ENCODE assay signal across 8 cellular contexts in the genomic region with DNA sequence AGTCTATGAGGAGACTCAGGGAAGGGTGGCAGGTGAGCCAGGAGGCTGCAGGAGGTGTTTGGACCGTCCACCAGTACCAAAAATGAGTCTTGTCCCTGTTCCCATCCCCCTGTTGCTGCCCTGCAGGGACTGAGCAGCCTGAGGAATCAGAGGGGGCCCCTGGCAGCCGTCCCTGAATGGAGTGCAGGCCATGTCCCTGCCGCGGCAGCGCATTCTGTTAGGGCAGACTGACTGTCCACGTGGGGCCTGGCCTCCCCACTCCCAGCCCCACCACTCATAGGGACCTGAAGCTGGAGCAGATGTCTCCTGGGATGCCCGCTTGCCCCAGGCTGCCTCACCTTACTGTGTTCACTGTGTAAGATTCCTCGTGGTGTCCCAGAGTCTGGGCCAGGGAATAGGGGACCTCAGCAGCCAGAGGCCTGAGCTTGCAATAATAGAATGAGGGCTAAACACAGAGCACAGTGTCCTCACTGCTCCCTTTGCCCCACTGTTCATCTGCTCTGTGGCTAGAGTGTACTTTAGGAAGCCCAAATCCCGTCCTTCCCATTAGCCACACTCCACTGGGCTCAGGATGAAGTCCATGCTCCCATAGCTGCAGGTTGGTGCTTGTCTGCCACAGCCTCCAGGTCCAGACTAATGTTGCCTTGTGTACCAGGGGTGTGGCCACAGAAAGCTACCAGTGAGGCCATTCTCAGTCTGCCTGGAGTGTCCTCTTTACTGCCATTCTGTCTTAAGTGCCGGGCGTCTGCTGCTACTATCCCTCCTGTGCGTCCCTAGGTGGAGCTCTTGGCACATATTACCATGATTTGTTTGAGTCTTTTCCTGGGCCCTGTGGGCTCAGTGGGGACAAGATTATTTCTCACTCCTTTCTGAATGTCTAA.
DNase-seq lines count a peak whose midpoint lies in the region; ATAC-seq and TF ChIP-seq lines count a peak whose summit lies in the region.

No MANE protein-coding gene starts in this region.

- TF ChIP-seq POLR2A in gastrocnemius medialis (IDR thresholded peaks at IDR 0.05): no peak

- no peak overlapping the region for H3K4me3 ChIP-seq in mammary epithelial cell (replicated peaks in 1 of 3; ENCODE audit: insufficient read depth in 1 of 3, low read depth in 2 of 3, low read length in 3 of 3)
- no peak overlapping the region for H3K4me3 ChIP-seq in gastrocnemius medialis

- no peak overlapping the region for H3K27ac ChIP-seq in mammary epithelial cell (ENCODE audit: insufficient read depth, low read depth, low read length)
- no peak overlapping the region for H3K27ac ChIP-seq in gastrocnemius medialis

- peak; percentile 82 for DNase-seq in DMS53 (lab: John Stamatoyannopoulos, UW)
- DNase-seq in HUDEP-2 (lab: John Stamatoyannopoulos, UW; ENCODE audit: unreplicated experiment in 76 of 76): peak in 46 of 76 experiments; percentile 1 to 58 (median 19)
- DNase-seq in NCI-H82 (lab: John Stamatoyannopoulos, UW): peak; percentile 89
- peak; percentile 75 for DNase-seq in mammary epithelial cell
- DNase-seq in left lobe of liver (ENCODE audit: low spot score): no peak
- DNase-seq in activated T-cell treated with anti-CD3 and anti-CD28 coated beads, Interleukin-2, amount 50 U/mL, for 4 hours: no peak
- no peak for DNase-seq in gastrocnemius medialis

- H3K27me3 ChIP-seq in mammary epithelial cell (ENCODE audit: insufficient read depth, low read length): no peaks in the 10 kb centered on the region
- no peaks in the 10 kb centered on the region for H3K27me3 ChIP-seq in gastrocnemius medialis

- dilution Hi-C loops in mammary epithelial cell (cut with HindIII; ENCODE audit: low sequenced_read_pairs): no loop called here

- no peaks in the 10 kb centered on the region for H3K27me3 Mint-ChIP-seq in activated T-cell treated with anti-CD3 and anti-CD28 coated beads, Interleukin-2, amount 50 U/mL, for 4 hours (ENCODE audit: low read depth)

- WGBS in mammary epithelial cell (ENCODE audit: low coverage, missing lambda C conversion rate): 49% methylated on average over 10 of the region's 12 CpGs

- in situ Hi-C loops in mammary epithelial cell (cut with MboI; ENCODE audit: low sequenced_read_pairs in 2 of 2) (loop anchor here in 1 of 2 donors (25.0 kb wide), 1 partner anchor 382 kb away; a partner anchor contains a TSS), gastrocnemius medialis (cut with MboI; ENCODE audit: low sequenced_read_pairs in 4 of 4) (no loop called here)

- TF ChIP-seq CTCF in mammary epithelial cell (conservative IDR thresholded peaks at IDR 0.05 in 1 of 2, IDR thresholded peaks at IDR 0.05 in 1 of 2; ENCODE audit: extremely low read depth in 1 of 2, insufficient read depth in 1 of 2, low read depth in 1 of 2, low read length in 2 of 2) (peak; percentile 77 to 83), gastrocnemius medialis (IDR thresholded peaks at IDR 0.05 in 4 of 5, conservative IDR thresholded peaks at IDR 0.05 in 1 of 5) (peak in 1 of 5 experiments; percentile 8)

- H3K4me3 Mint-ChIP-seq in activated T-cell treated with anti-CD3 and anti-CD28 coated beads, Interleukin-2, amount 50 U/mL, for 4 hours: no peak overlapping the region

- no peak overlapping the region for H2AFZ ChIP-seq in mammary epithelial cell (ENCODE audit: low read depth, low read length)

- H3K4me2 ChIP-seq in mammary epithelial cell (ENCODE audit: insufficient read depth, low read depth, low read length): no peak overlapping the region

- CTCF ChIA-PET in mammary epithelial cell (lab: Charles Lee; ENCODE audit: low non-redundant PET): interaction anchor here (0.6 to 0.7 kb wide), 3 partner anchors 249 to 476 kb away, joined by 3 to 16 read pairs (median 3); no protein-coding TSS in a partner anchor

- H3K36me3 ChIP-seq in mammary epithelial cell (ENCODE audit: insufficient read depth, low read length) (no peaks in the 10 kb centered on the region), gastrocnemius medialis (peaks cover 0 to 32% of the 10 kb centered on the region in 2 donors)

- no peak overlapping the region for H3K9ac ChIP-seq in mammary epithelial cell (ENCODE audit: insufficient read depth, low read length)

- H3K9me3 ChIP-seq in mammary epithelial cell (replicated peaks; ENCODE audit: insufficient read depth, low read length): no peaks in the 10 kb centered on the region
- no peaks in the 10 kb centered on the region for H3K9me3 ChIP-seq in gastrocnemius medialis

- BruUV-seq in mammary epithelial cell (replicated peaks; lab: Mats Ljungman, UMichigan): no TSS peak

- peaks cover 1% of the 10 kb centered on the region for H3K4me1 Mint-ChIP-seq in activated T-cell treated with anti-CD3 and anti-CD28 coated beads, Interleukin-2, amount 50 U/mL, for 4 hours (ENCODE audit: low read depth)

- no peaks in the 10 kb centered on the region for H3K9me3 Mint-ChIP-seq in activated T-cell treated with anti-CD3 and anti-CD28 coated beads, Interleukin-2, amount 50 U/mL, for 4 hours

- intact Hi-C loops in mammary epithelial cell (cut with micrococcal nuclease) (loop anchor here (1.0 to 5.0 kb wide), 4 partner anchors 252 to 603 kb away; no protein-coding TSS in a partner anchor), gastrocnemius medialis (cut with DNase I; ENCODE audit: low total_unique reads) (no loop called here)

- no peaks in the 10 kb centered on the region for H3K79me2 ChIP-seq in mammary epithelial cell (ENCODE audit: insufficient read depth, low read length)

- H3K4me1 ChIP-seq in mammary epithelial cell (ENCODE audit: insufficient read depth, low read length) (peaks cover 7% of the 10 kb centered on the region), gastrocnemius medialis (no peaks in the 10 kb centered on the region)

- peaks cover 4% of the 10 kb centered on the region for H3K36me3 Mint-ChIP-seq in activated T-cell treated with anti-CD3 and anti-CD28 coated beads, Interleukin-2, amount 50 U/mL, for 4 hours (ENCODE audit: insufficient read depth)

- ATAC-seq in left lobe of liver: peak; percentile 60
- no peak for ATAC-seq in GM21723 (IDR thresholded peaks at IDR 0.05; ENCODE audit: unreplicated experiment)
- ATAC-seq in activated T-cell treated with anti-CD3 and anti-CD28 coated beads, Interleukin-2, amount 50 U/mL, for 4 hours: no peak
- ATAC-seq in gastrocnemius medialis: no peak

- H4K20me1 ChIP-seq in mammary epithelial cell (ENCODE audit: insufficient read depth, low read length): no peaks in the 10 kb centered on the region

Comparison
In these comparisons a context has a peak if more than half of its experiments do, and no peak if none do; other contexts are left out.
1. DNase-seq: peak in DMS53 (single experiment), HUDEP-2 (46 of 76), NCI-H82 (single experiment) and mammary epithelial cell (single experiment); none in left lobe of liver (single experiment), activated T-cell treated with anti-CD3 and anti-CD28 coated beads, Interleukin-2, amount 50 U/mL, for 4 hours (single experiment) and gastrocnemius medialis (0 of 2).